ENCODE assay signal across 15 cellular contexts in genomic region chr4:161881370-161881769, GRCh38.
DNase-seq lines count a peak whose midpoint lies in the region; ATAC-seq and TF ChIP-seq lines count a peak whose summit lies in the region.
"Had no signal": no experiment of that assay in that cellular context is flagged by ENCODE, and none has a peak within 500 bp of the region (broad histone marks: within the 10 kb centered on the region; RNA-seq: fewer than 3 reads in every experiment).

No MANE protein-coding gene starts in this region.

- no peak for TF ChIP-seq EP300 in gastroesophageal sphincter (IDR thresholded peaks at IDR 0.05)

- WGBS in gastroesophageal sphincter (ENCODE audit: low coverage in 1 of 2), 2 donors: 73 to 74% methylated on average over 4 of the region's 4 CpGs

- H3K4me2 ChIP-seq in HCT116 (ENCODE audit: low read length): no peak overlapping the region

- no peak for TF ChIP-seq POLR2A in HCT116 (IDR thresholded peaks at IDR 0.05; ENCODE audit: borderline replicate concordance, extremely low read depth, insufficient read depth, insufficient read length)
- TF ChIP-seq POLR2A in gastroesophageal sphincter (IDR thresholded peaks at IDR 0.05): no peak

- H3K4me3 ChIP-seq in HCT116 (replicated peaks in 1 of 2; ENCODE audit: low read depth in 1 of 2, low read length in 2 of 2) (no peak overlapping the region), gastroesophageal sphincter (no peak overlapping the region)
- H3K4me3 ChIP-seq: BLaER1 treated with 17β-estradiol and CSF1 and Interleukin-3, amounts not matched to agents 10 nM and 100 nM; HAP-1 had no signal

- POLR2A ChIA-PET in HCT116 (lab: Charles Lee): no interaction called here

- BruUV-seq in HCT116 (replicated peaks; lab: Mats Ljungman, UMichigan): no TSS peak

- no peaks in the 10 kb centered on the region for H3K36me3 ChIP-seq in HCT116 (ENCODE audit: control insufficient read depth in 1 of 2, insufficient read depth in 2 of 2, low read length in 2 of 2)
- no peaks in the 10 kb centered on the region for H3K36me3 ChIP-seq in gastroesophageal sphincter
- H3K36me3 ChIP-seq: BE2C; BLaER1 treated with 17β-estradiol and CSF1 and Interleukin-3, amounts not matched to agents 10 nM and 100 nM; HAP-1 had no signal

- TF ChIP-seq RAD21 in HCT116 (IDR thresholded peaks at IDR 0.05; ENCODE audit: low read depth): no peak

- no peaks in the 10 kb centered on the region for H3K4me1 ChIP-seq in HCT116 (ENCODE audit: control insufficient read depth in 1 of 2, insufficient read depth in 2 of 2, low read length in 2 of 2)
- no peaks in the 10 kb centered on the region for H3K4me1 ChIP-seq in gastroesophageal sphincter
- H3K4me1 ChIP-seq: BE2C, HAP-1 had no signal

- H3K79me2 ChIP-seq in HCT116 (ENCODE audit: insufficient read depth, low read length): no peaks in the 10 kb centered on the region

- H3K27me3 ChIP-seq in HCT116 (ENCODE audit: insufficient read depth, low read length) (no peaks in the 10 kb centered on the region), gastroesophageal sphincter (no peaks in the 10 kb centered on the region)
- H3K27me3 ChIP-seq: BE2C had no signal

- intact Hi-C loops in HCT116 (cut with micrococcal nuclease): no loop called here

- no peaks in the 10 kb centered on the region for H3K9me3 ChIP-seq in HCT116 (ENCODE audit: control insufficient read depth in 1 of 2, insufficient read depth in 1 of 2, low read depth in 1 of 2, low read length in 2 of 2)
- no peaks in the 10 kb centered on the region for H3K9me3 ChIP-seq in gastroesophageal sphincter
- H3K9me3 ChIP-seq: BE2C; BLaER1 treated with 17β-estradiol and CSF1 and Interleukin-3, amounts not matched to agents 10 nM and 100 nM; HAP-1 had no signal

- peak; percentile 7 for DNase-seq in Ammon's horn (ENCODE audit: low spot score)
- no peak for DNase-seq in HCT116 (ENCODE audit: low read depth, low spot score)
- peak; percentile 2 for DNase-seq in myocyte (ENCODE audit: low read depth)
- DNase-seq: BE2C; CD4-positive, alpha-beta T cell; CD8-positive, alpha-beta memory T cell; DMS53; DMS79 treated with DMSO at 0.1 percent for 48 hours; GF-D8; GOT3 had no signal

- no peaks in the 10 kb centered on the region for H4K20me1 ChIP-seq in HCT116 (ENCODE audit: insufficient read depth)
- H4K20me1 ChIP-seq: BLaER1 treated with 17β-estradiol and CSF1 and Interleukin-3, amounts not matched to agents 10 nM and 100 nM had no signal

- H3K27ac ChIP-seq in HCT116 (ENCODE audit: low read depth, low read length) (no peak overlapping the region), gastroesophageal sphincter (no peak overlapping the region)
- H3K27ac ChIP-seq: BLaER1 treated with 17β-estradiol and CSF1 and Interleukin-3, amounts not matched to agents 10 nM and 100 nM had no signal

- peak overlapping the region; percentile 52 for H2AFZ ChIP-seq in HCT116 (ENCODE audit: low read depth, low read length, poor library complexity, severe bottlenecking)

- ATAC-seq in HCT116 (no peak), HG02623 (IDR thresholded peaks at IDR 0.05; ENCODE audit: unreplicated experiment) (no peak), gastroesophageal sphincter (no peak), GM21367 (IDR thresholded peaks at IDR 0.05; ENCODE audit: unreplicated experiment) (no peak)

- no peaks in the 10 kb centered on the region for H3K9me2 ChIP-seq in HCT116 (ENCODE audit: insufficient read depth)

- no peak for TF ChIP-seq CTCF in HCT116 (IDR thresholded peaks at IDR 0.05 in 2 of 3, conservative IDR thresholded peaks at IDR 0.05 in 1 of 3; ENCODE audit: borderline replicate concordance in 1 of 3, insufficient read depth in 1 of 3, low read depth in 2 of 3, low read length in 2 of 3)
- no peak for TF ChIP-seq CTCF in gastroesophageal sphincter (IDR thresholded peaks at IDR 0.05)

- no peak overlapping the region for H3K9ac ChIP-seq in HCT116 (ENCODE audit: low read length)
- H3K9ac ChIP-seq: BLaER1 treated with 17β-estradiol and CSF1 and Interleukin-3, amounts not matched to agents 10 nM and 100 nM had no signal

- RAD21 ChIA-PET in HCT116 (lab: Charles Lee; ENCODE audit: low non-redundant PET in 1 of 2, low total read pairs in 2 of 2, uncharacterized antibody in 2 of 2, unreplicated experiment in 2 of 2): no interaction called here

- CTCF ChIA-PET in HCT116 (lab: Charles Lee): no interaction called here

TF ChIP-seq in HCT116, 20 proteins besides CTCF, POLR2A, EP300 and RAD21:
- TF ChIP-seq POLR2AphosphoS5 (IDR thresholded peaks at IDR 0.05; ENCODE audit: low read depth, low read length): no peak
- no peak for TF ChIP-seq EZH2 (IDR thresholded peaks at IDR 0.05)
- TF ChIP-seq MAX (IDR thresholded peaks at IDR 0.05): no peak
- no peak for TF ChIP-seq ATF3 (IDR thresholded peaks at IDR 0.05)
- no peak for TF ChIP-seq ZFX (IDR thresholded peaks at IDR 0.05)
- no peak for TF ChIP-seq EZH2phosphoT487 (IDR thresholded peaks at IDR 0.05; ENCODE audit: borderline replicate concordance)
- TF ChIP-seq SRF (IDR thresholded peaks at IDR 0.05; ENCODE audit: low read depth): no peak
- no peak for TF ChIP-seq FOSL1 (IDR thresholded peaks at IDR 0.05; ENCODE audit: low read depth)
- no peak for TF ChIP-seq ZNF274 (IDR thresholded peaks at IDR 0.05; ENCODE audit: low read depth, low read length)
- no peak for TF ChIP-seq TCF7L2 (IDR thresholded peaks at IDR 0.05; ENCODE audit: borderline replicate concordance, extremely low read depth, insufficient read depth, insufficient read length)
- no peak for TF ChIP-seq REST (IDR thresholded peaks at IDR 0.05; ENCODE audit: low read depth)
- no peak for TF ChIP-seq ELF1 (IDR thresholded peaks at IDR 0.05; ENCODE audit: borderline replicate concordance, low read depth)
- TF ChIP-seq SIN3A (IDR thresholded peaks at IDR 0.05; ENCODE audit: low read depth): no peak
